Comparison of ENCODE assay signal across 13 cellular contexts in genomic region chr6:90177544-90178293, GRCh38.
A peak's percentile ranks its signal among the peaks of the same experiment; 100 is the strongest.
DNase-seq lines count a peak whose midpoint lies in the region; ATAC-seq and TF ChIP-seq lines count a peak whose summit lies in the region.
"Had no signal": no experiment of that assay in that cellular context is flagged by ENCODE, and none has a peak within 500 bp of the region (broad histone marks: within the 10 kb centered on the region; RNA-seq: fewer than 3 reads in every experiment).

No MANE protein-coding gene starts in this region.

- DNase-seq in DMS153 (lab: John Stamatoyannopoulos, UW) = peak; percentile 49
- DNase-seq in DMS153 treated with DMSO at 0.1 percent for 48 hours (lab: John Stamatoyannopoulos, UW; ENCODE audit: unreplicated experiment) = no peak
- DNase-seq in T-helper 17 cell = no peak
- no peak for DNase-seq in hepatocyte (ENCODE audit: low spot score)
- DNase-seq in SHP77 (lab: John Stamatoyannopoulos, UW) = no peak
- no peak for DNase-seq in transverse colon
- DNase-seq: KBM-7, NCI-H2029, occipital lobe, PC-3 had no signal

- no peak overlapping the region for H3K4me3 Mint-ChIP-seq in T-helper 17 cell

- H3K9ac ChIP-seq in skeletal muscle tissue (ENCODE audit: low read depth in 1 of 3, low read length in 3 of 3) = peak overlapping the region in 2 of 3 donors; percentile 35 to 54

- H3K79me2 ChIP-seq in hepatocyte = no peaks in the 10 kb centered on the region

- in situ Hi-C loops in transverse colon (cut with MboI; ENCODE audit: low pct_ligation_motif_present in 1 of 4, low pct_unique_long_range_greater_than_20kb in 1 of 4, low sequenced_read_pairs in 3 of 4) = no loop called here

- no peaks in the 10 kb centered on the region for H3K9me2 ChIP-seq in hepatocyte (replicated peaks; ENCODE audit: insufficient read depth)

- H3K36me3 Mint-ChIP-seq in T-helper 17 cell (ENCODE audit: low read depth) = peaks cover 4% of the 10 kb centered on the region

- no peak for TF ChIP-seq EP300 in transverse colon (IDR thresholded peaks at IDR 0.05; ENCODE audit: low read depth)

- H3K27ac ChIP-seq in hepatocyte (no peak overlapping the region), skeletal muscle tissue (ENCODE audit: low read depth, low read length) (no peak overlapping the region), transverse colon (no peak overlapping the region)
- H3K27ac ChIP-seq: 22Rv1 had no signal

- no peaks in the 10 kb centered on the region for H3K27me3 ChIP-seq in hepatocyte
- H3K27me3 ChIP-seq in skeletal muscle tissue (ENCODE audit: control insufficient read depth in 3 of 3, insufficient read depth in 3 of 3, low read length in 3 of 3) = no peaks in the 10 kb centered on the region
- H3K27me3 ChIP-seq in transverse colon = no peaks in the 10 kb centered on the region

- no peaks in the 10 kb centered on the region for H3K27me3 Mint-ChIP-seq in T-helper 17 cell

- peak overlapping the region; percentile 93 for H3K27ac Mint-ChIP-seq in T-helper 17 cell

- peak overlapping the region; percentile 32 for H3K4me2 ChIP-seq in hepatocyte

- H3K4me1 Mint-ChIP-seq in T-helper 17 cell = peaks cover 34% of the 10 kb centered on the region

- H3K4me3 ChIP-seq in hepatocyte = no peak overlapping the region
- H3K4me3 ChIP-seq in skeletal muscle tissue (ENCODE audit: low read length in 3 of 3) = no peak overlapping the region
- H3K4me3 ChIP-seq in transverse colon = no peak overlapping the region

- H4K20me1 ChIP-seq in hepatocyte (ENCODE audit: insufficient read depth, poor library complexity, severe bottlenecking) = no peaks in the 10 kb centered on the region

- H2AFZ ChIP-seq in hepatocyte = no peak overlapping the region

- ATAC-seq in T-helper 17 cell (no peak), GM19395 (IDR thresholded peaks at IDR 0.05; ENCODE audit: unreplicated experiment) (no peak)
- ATAC-seq: PC-3 had no signal

- 67% methylated on average over 11 of the region's 11 CpGs for WGBS in hepatocyte (ENCODE audit: low lambda C conversion rate, missing lambda C conversion rate)
- 67 to 76% methylated on average over 7 to 11 of the region's 11 CpGs for WGBS in transverse colon (ENCODE audit: low coverage in 1 of 2), 2 donors

- H3K9me3 ChIP-seq in T-helper 17 cell (ENCODE audit: control insufficient read depth, low read length, poor library complexity, severe bottlenecking) = no peaks in the 10 kb centered on the region
- no peaks in the 10 kb centered on the region for H3K9me3 ChIP-seq in hepatocyte (ENCODE audit: low read depth)
- H3K9me3 ChIP-seq in skeletal muscle tissue (ENCODE audit: control insufficient read depth in 3 of 3, low read length in 3 of 3) = peaks cover 0 to 2% (median 0%) of the 10 kb centered on the region in 3 donors
- no peaks in the 10 kb centered on the region for H3K9me3 ChIP-seq in transverse colon

- intact Hi-C loops in transverse colon (cut with DNase I; ENCODE audit: low total_unique reads) = no loop called here

- TF ChIP-seq POLR2A in transverse colon (IDR thresholded peaks at IDR 0.05) = no peak

- H3K36me3 ChIP-seq in hepatocyte (replicated peaks; ENCODE audit: insufficient read depth, low read depth) (no peaks in the 10 kb centered on the region), skeletal muscle tissue (ENCODE audit: control insufficient read depth in 3 of 3, insufficient read depth in 3 of 3, low read length in 3 of 3) (no peaks in the 10 kb centered on the region), transverse colon (no peaks in the 10 kb centered on the region)

- H3K4me1 ChIP-seq in hepatocyte (ENCODE audit: insufficient read depth) = peaks cover 24% of the 10 kb centered on the region
- peaks cover 13 to 19% (median 15%) of the 10 kb centered on the region in 3 donors for H3K4me1 ChIP-seq in skeletal muscle tissue (ENCODE audit: control insufficient read depth in 3 of 3, insufficient read depth in 3 of 3, low read length in 3 of 3)
- H3K4me1 ChIP-seq in transverse colon = peaks cover 0 to 17% (median 7%) of the 10 kb centered on the region in 4 donors

- TF ChIP-seq CTCF in hepatocyte (IDR thresholded peaks at IDR 0.05; ENCODE audit: poor library complexity) = no peak
- no peak for TF ChIP-seq CTCF in transverse colon (IDR thresholded peaks at IDR 0.05)
